Comparison of ENCODE assay signal across 24 cellular contexts in the genomic region with DNA sequence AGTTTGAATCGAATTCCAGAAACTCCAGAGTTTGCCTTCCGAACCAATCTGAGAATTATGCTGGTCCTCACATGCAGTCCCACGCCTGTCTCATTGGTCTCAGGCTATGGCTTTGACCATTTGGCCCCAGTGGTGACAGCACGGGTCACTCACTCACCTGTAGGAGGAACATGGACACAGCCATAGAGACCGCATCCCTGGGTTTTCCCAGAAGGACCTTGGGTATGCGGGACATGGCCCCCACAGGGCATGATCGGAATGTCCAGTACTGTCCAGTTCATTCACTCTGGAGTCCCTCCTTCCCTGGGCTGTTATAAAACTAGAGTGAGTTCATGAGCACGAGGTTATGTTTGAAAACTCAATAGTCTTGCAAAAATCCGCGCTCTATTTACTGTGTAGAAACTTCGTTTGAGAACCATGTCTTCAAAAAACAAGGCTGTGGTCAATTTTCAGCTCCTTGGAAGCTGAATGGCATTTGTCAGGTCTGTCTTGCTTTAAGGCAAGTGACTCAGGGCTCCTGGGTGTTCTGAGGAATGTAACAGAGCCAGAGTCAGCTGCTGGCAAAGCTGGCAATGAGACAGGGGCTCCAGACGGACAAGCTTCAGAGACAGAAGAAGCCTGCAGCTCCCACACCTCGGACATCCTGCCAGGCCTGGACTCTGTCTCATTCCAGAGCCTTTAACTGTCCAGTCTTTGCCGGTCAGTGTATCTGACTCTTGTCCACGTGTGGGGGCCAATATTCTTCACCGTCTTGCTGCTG.
DNase-seq lines count a peak whose midpoint lies in the region; FAIRE-seq and TF ChIP-seq lines count a peak whose summit lies in the region.
"Had no signal": no experiment of that assay in that cellular context is flagged by ENCODE, and none has a peak within 500 bp of the region (broad histone marks: within the 10 kb centered on the region; RNA-seq: fewer than 3 reads in every experiment).

No MANE protein-coding gene starts in this region.

- no peak overlapping the region for H3K4me3 ChIP-seq in smooth muscle cell
- H3K4me3 ChIP-seq in kidney (ENCODE audit: low read length in 2 of 2), result no peak overlapping the region
- H3K4me3 ChIP-seq: heart right ventricle, left ventricle myocardium inferior, psoas muscle, transverse colon had no signal

- H3K36me3 ChIP-seq in KOPT-K1 (ENCODE audit: insufficient read depth, low read length) (peaks cover 8% of the 10 kb centered on the region), smooth muscle cell (ENCODE audit: low read depth) (no peaks in the 10 kb centered on the region), kidney (ENCODE audit: control insufficient read depth in 1 of 2, insufficient read depth in 2 of 2, low read length in 2 of 2) (no peaks in the 10 kb centered on the region)
- H3K36me3 ChIP-seq: heart right ventricle, left ventricle myocardium inferior, transverse colon had no signal

- peaks cover 7% of the 10 kb centered on the region for H3K9me3 ChIP-seq in KOPT-K1 (ENCODE audit: insufficient read depth, low read length, poor library complexity, severe bottlenecking)
- H3K9me3 ChIP-seq in smooth muscle cell (replicated peaks; ENCODE audit: low read depth), result no peaks in the 10 kb centered on the region
- no peaks in the 10 kb centered on the region for H3K9me3 ChIP-seq in kidney (ENCODE audit: control insufficient read depth in 1 of 2, low read length in 2 of 2)
- H3K9me3 ChIP-seq: Caco-2, heart right ventricle, left ventricle myocardium inferior, psoas muscle, transverse colon had no signal

- H3K27me3 ChIP-seq in smooth muscle cell (ENCODE audit: low read depth), result no peaks in the 10 kb centered on the region
- H3K27me3 ChIP-seq: transverse colon had no signal

- no peaks in the 10 kb centered on the region for H3K79me2 ChIP-seq in smooth muscle cell (ENCODE audit: low read depth)

- H3K27ac ChIP-seq in KOPT-K1 (ENCODE audit: low read depth, low read length, poor library complexity, severe bottlenecking), result peak overlapping the region; percentile 99
- H3K27ac ChIP-seq in smooth muscle cell (ENCODE audit: low read depth), result no peak overlapping the region
- no peak overlapping the region for H3K27ac ChIP-seq in kidney (ENCODE audit: low read depth in 2 of 2, low read length in 2 of 2)
- H3K27ac ChIP-seq: heart right ventricle, left ventricle myocardium inferior, psoas muscle, transverse colon had no signal

- FAIRE-seq in urothelium cell line (lab: Jason Lieb, UNC), result no peak
- FAIRE-seq in kidney (lab: Jason Lieb, UNC), result no peak
- FAIRE-seq: GM12891, H1, small intestine had no signal

- DNase-seq in ELR (ENCODE audit: low read depth) (peak; percentile 47), cerebellar nuclear complex (lab: John Stamatoyannopoulos, UW) (peak; percentile 23 to 47), smooth muscle cell (lab: John Stamatoyannopoulos, UW; ENCODE audit: unreplicated experiment) (no peak), urothelium cell line (ENCODE audit: low spot score) (no peak), kidney (no peak), foreskin melanocyte (no peak)
- DNase-seq: activated naive CD8-positive, alpha-beta T cell treated with anti-CD3 and anti-CD28 coated beads for 36 hours; Caco-2; cortex of kidney; GF-D8; heart right ventricle; Kasumi-1; left ventricle myocardium inferior; NCI-H1105 treated with DMSO at 0.1 percent for 48 hours; NCI-H2081; psoas muscle; RPMI8226; small intestine; stimulated activated CD4-positive, alpha-beta T cell treated with anti-CD3 and anti-CD28 coated beads, Interleukin-2, amount 100 ng/mL, for 48 hours; stimulated activated naive CD4-positive, alpha-beta T cell treated with Interleukin-2 at 50 U/mL for 16 hours; transverse colon had no signal

- H3K9ac ChIP-seq in smooth muscle cell (ENCODE audit: low read depth) (no peak overlapping the region), kidney (ENCODE audit: low read length in 2 of 2) (no peak overlapping the region)

- intact Hi-C loops in kidney (cut with DNase I), result no loop called here

- H4K20me1 ChIP-seq in smooth muscle cell (ENCODE audit: low read depth), result no peaks in the 10 kb centered on the region

- WGBS in smooth muscle cell (ENCODE audit: low lambda C conversion rate), result 67% methylated on average over 16 of the region's 16 CpGs

- peak overlapping the region; percentile 57 for H3K4me2 ChIP-seq in smooth muscle cell

- no peaks in the 10 kb centered on the region for H3F3A ChIP-seq in smooth muscle cell (ENCODE audit: low read depth)

- no peak overlapping the region for H2AFZ ChIP-seq in smooth muscle cell (ENCODE audit: low read depth)

- H3K4me1 ChIP-seq in smooth muscle cell (ENCODE audit: low read depth) (no peaks in the 10 kb centered on the region), kidney (ENCODE audit: control insufficient read depth in 1 of 2, insufficient read depth in 1 of 2, low read depth in 1 of 2, low read length in 2 of 2) (no peaks in the 10 kb centered on the region)
- H3K4me1 ChIP-seq: Caco-2, heart right ventricle, left ventricle myocardium inferior, psoas muscle, transverse colon had no signal

- TF ChIP-seq CTCF in smooth muscle cell (IDR thresholded peaks at IDR 0.05; ENCODE audit: borderline replicate concordance, insufficient read depth, poor library complexity, severe bottlenecking) (no peak), kidney (IDR thresholded peaks at IDR 0.05; ENCODE audit: borderline replicate concordance, extremely low read depth, insufficient read depth) (no peak)

Comparison
In these comparisons a context has a peak if more than half of its experiments do, and no peak if none do; other contexts are left out.
1. DNase-seq: peak in ELR (single experiment) and cerebellar nuclear complex (2 of 2); none in smooth muscle cell (single experiment), urothelium cell line (single experiment), kidney (single experiment) and foreskin melanocyte (single experiment).